Comparison of ENCODE assay signal across 8 cellular contexts in the genomic region with DNA sequence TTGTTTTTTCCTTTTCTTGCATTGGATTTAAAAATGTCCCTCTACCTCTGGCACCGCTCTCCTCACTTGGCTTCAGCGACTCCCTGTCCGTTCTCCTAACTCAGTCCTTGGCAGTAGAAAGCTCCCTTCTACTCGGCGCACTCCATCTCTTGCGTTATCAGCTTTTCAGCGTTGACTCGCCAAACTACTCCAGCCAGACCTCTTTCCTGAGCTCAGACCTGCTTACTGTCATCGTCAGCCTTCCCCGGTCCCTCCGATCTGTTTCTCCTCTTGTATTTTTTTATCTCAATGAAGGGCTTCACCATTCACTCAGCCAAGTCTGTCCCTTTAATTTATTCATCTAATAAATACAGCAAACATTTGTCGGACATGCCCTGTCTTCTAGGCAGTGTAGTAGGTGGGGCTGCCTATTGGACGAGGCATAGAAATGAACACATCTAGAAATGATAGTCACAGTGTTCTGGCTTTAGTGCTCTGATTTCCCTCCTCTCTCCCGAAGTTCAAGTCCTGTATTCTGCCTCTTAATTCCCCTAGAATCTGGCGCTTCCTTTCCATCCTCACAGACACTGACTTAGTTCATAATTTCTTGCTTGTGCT. TPM values are rescaled to one million over a fixed set of nuclear protein-coding genes. Genes with fewer than 3 reads are reported as not detected.
DNase-seq lines count a peak whose midpoint lies in the region; ATAC-seq and TF ChIP-seq lines count a peak whose summit lies in the region.

No MANE protein-coding gene starts in this region.

- H3K79me2 ChIP-seq in Karpas-422 (ENCODE audit: low read length), result peaks cover 12% of the 10 kb centered on the region

- H3K9ac ChIP-seq in Karpas-422 (ENCODE audit: low read length), result peak overlapping the region; percentile 79

- peak overlapping the region; percentile 72 for H3K4me2 ChIP-seq in Karpas-422 (ENCODE audit: low read depth, low read length, poor library complexity, severe bottlenecking)

- ATAC-seq in GM18502 (IDR thresholded peaks at IDR 0.05; ENCODE audit: poor library complexity, unreplicated experiment), result peak; percentile 14
- ATAC-seq in psoas muscle, result peak; percentile 26 to 57 (median 35)

- DNase-seq in A172 (ENCODE audit: low spot score), result peak; percentile 16
- peak; percentile 42 for DNase-seq in Karpas-422
- peak; percentile 64 to 74 for DNase-seq in cardiac muscle cell (ENCODE audit: low read depth in 1 of 2, low spot score in 1 of 2)
- DNase-seq in psoas muscle, result no peak
- DNase-seq in inferior parietal cortex (ENCODE audit: extremely low spot score), result no peak
- no peak for DNase-seq in mesenteric fat pad (ENCODE audit: low spot score)

- H3K27ac ChIP-seq in Karpas-422 (ENCODE audit: low read length) (peak overlapping the region; percentile 55), VCaP (peak overlapping the region; percentile 84), cardiac muscle cell (peak overlapping the region; percentile 74), psoas muscle (peak overlapping the region; percentile 88)

- no peaks in the 10 kb centered on the region for H3K9me3 ChIP-seq in Karpas-422 (ENCODE audit: low read length)
- H3K9me3 ChIP-seq in cardiac muscle cell (ENCODE audit: low read depth), result no peaks in the 10 kb centered on the region
- no peaks in the 10 kb centered on the region for H3K9me3 ChIP-seq in psoas muscle

- H3K27me3 ChIP-seq in Karpas-422 (ENCODE audit: low read length), result no peaks in the 10 kb centered on the region
- H3K27me3 ChIP-seq in cardiac muscle cell, result no peaks in the 10 kb centered on the region
- no peaks in the 10 kb centered on the region for H3K27me3 ChIP-seq in psoas muscle (ENCODE audit: insufficient read depth in 3 of 3, low read length in 2 of 3)

- H4K20me1 ChIP-seq in Karpas-422 (ENCODE audit: insufficient read depth, low read depth, low read length), result no peaks in the 10 kb centered on the region

- H3K36me3 ChIP-seq in Karpas-422 (ENCODE audit: insufficient read depth, low read length) (no peaks in the 10 kb centered on the region), cardiac muscle cell (no peaks in the 10 kb centered on the region), psoas muscle (ENCODE audit: insufficient read depth in 1 of 2, low read depth in 1 of 2) (no peaks in the 10 kb centered on the region)

- H3K9me2 ChIP-seq in Karpas-422 (replicated peaks; ENCODE audit: insufficient read depth, low read length), result no peaks in the 10 kb centered on the region

- H3K4me1 ChIP-seq in Karpas-422 (ENCODE audit: low read length), result peaks cover 12% of the 10 kb centered on the region
- H3K4me1 ChIP-seq in cardiac muscle cell (ENCODE audit: low read depth), result peaks cover 2% of the 10 kb centered on the region
- H3K4me1 ChIP-seq in psoas muscle, result peaks cover 12% of the 10 kb centered on the region

- no peak for TF ChIP-seq CTCF in VCaP (conservative IDR thresholded peaks at IDR 0.05)
- no peak for TF ChIP-seq CTCF in cardiac muscle cell (IDR thresholded peaks at IDR 0.05; ENCODE audit: low read depth, low read length)
- TF ChIP-seq CTCF in psoas muscle (IDR thresholded peaks at IDR 0.05), result no peak

- WGBS in psoas muscle, 3 donors, result 2 to 4% (median 2%) methylated on average over 15 of the region's 15 CpGs

- intact Hi-C loops in psoas muscle (cut with DNase I), result no loop called here

- H3K4me3 ChIP-seq in Karpas-422 (ENCODE audit: low read length) (peak overlapping the region; percentile 81), cardiac muscle cell (peak overlapping the region; percentile 59), psoas muscle (peak overlapping the region; percentile 94)

- H2AFZ ChIP-seq in Karpas-422 (ENCODE audit: low read length), result no peak overlapping the region

RNA-seq across cellular contexts. Expression of a gene that starts 0.9 kb away (rescaled TPM):
- total RNA-seq in A172 (2014; rRNA removed; shearing (Covaris generic)), result 12.6 and 16.6 TPM in 2 replicates
- total RNA-seq in Karpas-422 (2014; rRNA removed; shearing (Covaris generic); ENCODE audit: low replicate concordance), result 13.3 and 24.0 TPM in 2 replicates
- total RNA-seq in cardiac muscle cell (16.8 and 31.8 TPM in 2 replicates), psoas muscle (1 to 10 TPM; 3.4 to 8.1 (median 6.8) TPM), mesenteric fat pad (19.2 TPM)
- polyA plus RNA-seq in cardiac muscle cell (22.6 and 28.0 TPM in 2 replicates), psoas muscle (10 to 100 TPM in 1 of 3 donors, 1 to 10 TPM in 2; 2.0 to 12.4 (median 4.2) TPM)

RNA-seq across cellular contexts. Expression of a gene that starts 12.5 kb away (rescaled TPM):
- 12.3 and 13.2 TPM in 2 replicates for total RNA-seq in A172 (2014; rRNA removed; shearing (Covaris generic))
- total RNA-seq in Karpas-422 (2014; rRNA removed; shearing (Covaris generic); ENCODE audit: low replicate concordance), result not detected in 2 replicates
- 25.3 and 25.9 TPM in 2 replicates for total RNA-seq in cardiac muscle cell
- polyA plus RNA-seq in cardiac muscle cell, result 9.8 and 13.4 TPM in 2 replicates
- total RNA-seq in psoas muscle, result 10 to 100 TPM in 1 of 4 donors, 1 to 10 TPM in 3; 7.7 to 13.0 (median 9.2) TPM
- polyA plus RNA-seq in psoas muscle, result 10 to 100 TPM in 1 of 3 donors, 1 to 10 TPM in 2; 2.5 to 10.3 (median 2.7) TPM
- 25.5 TPM for total RNA-seq in mesenteric fat pad

RNA-seq across cellular contexts. Expression of a gene that starts 37.4 kb away (rescaled TPM):
- total RNA-seq in A172 (2014; rRNA removed; shearing (Covaris generic)), result 1.2 and 3.2 TPM in 2 replicates
- total RNA-seq in Karpas-422 (2014; rRNA removed; shearing (Covaris generic); ENCODE audit: low replicate concordance), result 2.9 and 4.6 TPM in 2 replicates
- total RNA-seq in cardiac muscle cell, result 7.7 and 12.9 TPM in 2 replicates
- 6.4 and 10.4 TPM in 2 replicates for polyA plus RNA-seq in cardiac muscle cell
- total RNA-seq in psoas muscle, result 10 to 100 TPM; 10.8 to 18.1 (median 16.4) TPM
- polyA plus RNA-seq in psoas muscle, result 1 to 10 TPM; 5.7 to 7.2 (median 7.0) TPM
- 6.6 TPM for total RNA-seq in mesenteric fat pad

Comparison
In these comparisons a context has a peak if more than half of its experiments do, and no peak if none do; other contexts are left out.
1. DNase-seq: peak in A172 (single experiment), Karpas-422 (single experiment) and cardiac muscle cell (2 of 2); none in psoas muscle (0 of 2), inferior parietal cortex (single experiment) and mesenteric fat pad (single experiment).
2. Peak in every context shown above with its lines, with median percentiles within 50 percentile points of each other: H3K27ac ChIP-seq and H3K4me3 ChIP-seq.